8 cellular contexts compared by ENCODE assay signal in genomic region chr15:64010719-64011118, GRCh38. TPM values are rescaled to one million over a fixed set of nuclear protein-coding genes. Genes with fewer than 3 reads are reported as not detected.
DNase-seq lines count a peak whose midpoint lies in the region; ATAC-seq and TF ChIP-seq lines count a peak whose summit lies in the region.

No MANE protein-coding gene starts in this region.

- H3K27ac ChIP-seq in transverse colon (peak overlapping the region; percentile 67 to 79 (median 74)), prostate gland (no peak overlapping the region)

- DNase-seq in EL: peak; percentile 86
- peak; percentile 91 to 92 for DNase-seq in Kasumi-1 (lab: John Stamatoyannopoulos, UW)
- peak; percentile 12 to 69 (median 32) for DNase-seq in activated CD4-positive, CD25-positive, alpha-beta regulatory T cell (lab: John Stamatoyannopoulos, UW)
- peak; percentile 70 to 93 for DNase-seq in central memory CD8-positive, alpha-beta T cell (ENCODE audit: low spot score in 2 of 2)
- peak; percentile 83 for DNase-seq in natural killer cell treated with Interleukin-12 subunit alpha and Interleukin-12 subunit beta and Interleukin-15 and Interleukin-18, amount 100 ng/mL, for 72 hours (ENCODE audit: low spot score)
- DNase-seq in transverse colon: peak; percentile 72
- DNase-seq in prostate gland (ENCODE audit: low spot score): no peak

- H3K4me1 Mint-ChIP-seq in central memory CD8-positive, alpha-beta T cell: peaks cover 45% of the 10 kb centered on the region
- peaks cover 27 to 43% of the 10 kb centered on the region in 2 donors for H3K4me1 Mint-ChIP-seq in natural killer cell treated with Interleukin-12 subunit alpha and Interleukin-12 subunit beta and Interleukin-15 and Interleukin-18, amount 100 ng/mL, for 72 hours (ENCODE audit: low read depth in 2 of 2)

- in situ Hi-C loops in transverse colon (cut with MboI; ENCODE audit: low pct_ligation_motif_present in 1 of 4, low pct_unique_long_range_greater_than_20kb in 1 of 4, low sequenced_read_pairs in 3 of 4): no loop called here

- 31% methylated on average over 3 of the region's 3 CpGs; no CpG with 5 or more reads in 1 of the 2 donors for WGBS in transverse colon (ENCODE audit: low coverage in 1 of 2), 2 donors
- 83% methylated on average over 3 of the region's 3 CpGs for WGBS in prostate gland

- H3K36me3 ChIP-seq in transverse colon: no peaks in the 10 kb centered on the region
- no peaks in the 10 kb centered on the region for H3K36me3 ChIP-seq in prostate gland

- peaks cover 9% of the 10 kb centered on the region for H3K36me3 Mint-ChIP-seq in central memory CD8-positive, alpha-beta T cell (ENCODE audit: insufficient read depth)
- no peaks in the 10 kb centered on the region for H3K36me3 Mint-ChIP-seq in natural killer cell treated with Interleukin-12 subunit alpha and Interleukin-12 subunit beta and Interleukin-15 and Interleukin-18, amount 100 ng/mL, for 72 hours

- peak; percentile 86 for ATAC-seq in GM21786 (IDR thresholded peaks at IDR 0.05; ENCODE audit: unreplicated experiment)
- peak; percentile 96 for ATAC-seq in central memory CD8-positive, alpha-beta T cell (replicated peaks; ENCODE audit: extremely low read depth, poor library complexity, severe bottlenecking)
- peak; percentile 95 to 96 for ATAC-seq in natural killer cell treated with Interleukin-12 subunit alpha and Interleukin-12 subunit beta and Interleukin-15 and Interleukin-18, amount 100 ng/mL, for 72 hours

- no peak overlapping the region for H3K4me3 ChIP-seq in transverse colon
- H3K4me3 ChIP-seq in prostate gland: no peak overlapping the region

- intact Hi-C loops in transverse colon (cut with DNase I; ENCODE audit: low total_unique reads) (no loop called here), prostate gland (cut with DNase I) (no loop called here)

- TF ChIP-seq POLR2A in transverse colon (IDR thresholded peaks at IDR 0.05): no peak
- TF ChIP-seq POLR2A in prostate gland (IDR thresholded peaks at IDR 0.05): no peak

- H3K27me3 Mint-ChIP-seq in central memory CD8-positive, alpha-beta T cell: no peaks in the 10 kb centered on the region
- H3K27me3 Mint-ChIP-seq in natural killer cell treated with Interleukin-12 subunit alpha and Interleukin-12 subunit beta and Interleukin-15 and Interleukin-18, amount 100 ng/mL, for 72 hours: no peaks in the 10 kb centered on the region

- no peaks in the 10 kb centered on the region for H3K9me3 Mint-ChIP-seq in central memory CD8-positive, alpha-beta T cell
- no peaks in the 10 kb centered on the region for H3K9me3 Mint-ChIP-seq in natural killer cell treated with Interleukin-12 subunit alpha and Interleukin-12 subunit beta and Interleukin-15 and Interleukin-18, amount 100 ng/mL, for 72 hours

- H3K4me3 Mint-ChIP-seq in central memory CD8-positive, alpha-beta T cell: peak overlapping the region; percentile 82
- H3K4me3 Mint-ChIP-seq in natural killer cell treated with Interleukin-12 subunit alpha and Interleukin-12 subunit beta and Interleukin-15 and Interleukin-18, amount 100 ng/mL, for 72 hours: peak overlapping the region; percentile 79

- no peak for TF ChIP-seq EP300 in transverse colon (IDR thresholded peaks at IDR 0.05; ENCODE audit: low read depth)

- H3K4me1 ChIP-seq in transverse colon: peaks cover 15 to 80% (median 47%) of the 10 kb centered on the region in 4 donors
- H3K4me1 ChIP-seq in prostate gland (replicated peaks): no peaks in the 10 kb centered on the region

- peak overlapping the region; percentile 98 for H3K27ac Mint-ChIP-seq in central memory CD8-positive, alpha-beta T cell (ENCODE audit: low read depth)
- peak overlapping the region; percentile 30 to 79 for H3K27ac Mint-ChIP-seq in natural killer cell treated with Interleukin-12 subunit alpha and Interleukin-12 subunit beta and Interleukin-15 and Interleukin-18, amount 100 ng/mL, for 72 hours

- TF ChIP-seq CTCF in transverse colon (IDR thresholded peaks at IDR 0.05) (no peak), prostate gland (IDR thresholded peaks at IDR 0.05) (no peak)

- H3K9me3 ChIP-seq in transverse colon: no peaks in the 10 kb centered on the region
- H3K9me3 ChIP-seq in prostate gland: no peaks in the 10 kb centered on the region

- H3K27me3 ChIP-seq in transverse colon (no peaks in the 10 kb centered on the region), prostate gland (replicated peaks; ENCODE audit: insufficient read depth) (no peaks in the 10 kb centered on the region)

RNA-seq across cellular contexts. Expression of gene DAPK2, which starts 35.6 kb away (rescaled TPM):
- 1 to 10 TPM in 1 of 2 donors, under 1 TPM in 1; 0.76 to 8.1 TPM for total RNA-seq in natural killer cell treated with Interleukin-12 subunit alpha and Interleukin-12 subunit beta and Interleukin-15 and Interleukin-18, amount 100 ng/mL, for 72 hours
- total RNA-seq in transverse colon: 100 to 1,000 TPM in 3 of 4 donors, 10 to 100 TPM in 1; 45.1 to 244 (median 107) TPM
- 10 to 100 TPM; 13.8 to 40.4 TPM for total RNA-seq in prostate gland

Comparison
In these comparisons a context has a peak if more than half of its experiments do, and no peak if none do; other contexts are left out.
1. H3K27ac ChIP-seq: peak in transverse colon (4 of 4); none in prostate gland (0 of 2).
2. Peak in every context shown above with its lines, with median percentiles within 50 percentile points of each other: ATAC-seq.